Comparison of ENCODE assay signal across 19 cellular contexts in genomic region chr1:54811739-54812655, GRCh38. TPM values are rescaled to one million over a fixed set of nuclear protein-coding genes. Genes with fewer than 3 reads are reported as not detected.
A peak's percentile ranks its signal among the peaks of the same experiment; 100 is the strongest.
DNase-seq lines count a peak whose midpoint lies in the region; TF ChIP-seq lines count a peak whose summit lies in the region.
"Had no signal": no experiment of that assay in that cellular context is flagged by ENCODE, and none has a peak within 500 bp of the region (broad histone marks: within the 10 kb centered on the region; RNA-seq: fewer than 3 reads in every experiment).

No MANE protein-coding gene starts in this region.

- H3K4me2 ChIP-seq in H9 (ENCODE audit: insufficient read depth, insufficient read length, low read length) = no peak overlapping the region
- H3K4me2 ChIP-seq: KMS-11 had no signal

- no peak overlapping the region for H2BK5ac ChIP-seq in H9 (ENCODE audit: insufficient read length, low read length)

- H2BK12ac ChIP-seq in H9 (ENCODE audit: insufficient read length, low read depth, low read length) = no peak overlapping the region

- no peaks in the 10 kb centered on the region for H3K23me2 ChIP-seq in H9 (ENCODE audit: insufficient read length, low read depth, low read length, poor library complexity, severe bottlenecking)

- H3K9me3 Mint-ChIP-seq in H9 (no peaks in the 10 kb centered on the region), osteocyte (ENCODE audit: unreplicated experiment) (no peaks in the 10 kb centered on the region)
- H3K9me3 Mint-ChIP-seq: CD4-positive, alpha-beta T cell had no signal

- H3K9ac ChIP-seq in H9 (ENCODE audit: extremely low read depth, insufficient read length, low read length) = no peak overlapping the region
- H3K9ac ChIP-seq: KMS-11 had no signal

- H2AFZ ChIP-seq in H9 (ENCODE audit: low read length) = no peak overlapping the region

- H3K27me3 Mint-ChIP-seq in H9 (ENCODE audit: low read depth) (peaks cover 40% of the 10 kb centered on the region), osteocyte (ENCODE audit: unreplicated experiment) (peaks cover 6% of the 10 kb centered on the region)
- H3K27me3 Mint-ChIP-seq: B cell; CD4-positive, alpha-beta T cell had no signal

- no peak overlapping the region for H4K8ac ChIP-seq in H9 (replicated peaks; ENCODE audit: insufficient read length, low read depth, low read length)

- H3K27ac Mint-ChIP-seq in H9 (no peak overlapping the region), osteocyte (ENCODE audit: unreplicated experiment) (no peak overlapping the region)
- H3K27ac Mint-ChIP-seq: CD4-positive, alpha-beta T cell had no signal

- no peak overlapping the region for H2AK5ac ChIP-seq in H9 (ENCODE audit: insufficient read length, low read length)

- peaks cover 45 to 46% of the 10 kb centered on the region in 2 experiments for H3K4me1 Mint-ChIP-seq in H9
- peaks cover 7% of the 10 kb centered on the region for H3K4me1 Mint-ChIP-seq in osteocyte (ENCODE audit: unreplicated experiment)
- H3K4me1 Mint-ChIP-seq: B cell had no signal

- H3K36me3 Mint-ChIP-seq in H9 (ENCODE audit: insufficient read depth in 1 of 3, low read depth in 3 of 3) = no peaks in the 10 kb centered on the region
- no peaks in the 10 kb centered on the region for H3K36me3 Mint-ChIP-seq in osteocyte (ENCODE audit: unreplicated experiment)

- H2BK120ac ChIP-seq in H9 (ENCODE audit: low read depth, low read length, poor library complexity, severe bottlenecking) = no peak overlapping the region

- no peak overlapping the region for H4K5ac ChIP-seq in H9 (ENCODE audit: insufficient read length, low read depth, low read length)

- no peak overlapping the region for H2BK15ac ChIP-seq in H9 (ENCODE audit: low read depth, low read length)

- no peak overlapping the region for H3K4me3 Mint-ChIP-seq in H9
- no peak overlapping the region for H3K4me3 Mint-ChIP-seq in osteocyte (ENCODE audit: unreplicated experiment)
- H3K4me3 Mint-ChIP-seq: B cell; CD4-positive, alpha-beta T cell had no signal

- no peak overlapping the region for H3K4ac ChIP-seq in H9 (ENCODE audit: low read depth, low read length)

- no peaks in the 10 kb centered on the region for H3K27me3 ChIP-seq in H9 (ENCODE audit: insufficient read depth, low read length)

- H3K14ac ChIP-seq in H9 (ENCODE audit: insufficient read depth, low read length) = no peak overlapping the region

- H3K56ac ChIP-seq in H9 (ENCODE audit: insufficient read length, low read depth, low read length) = no peak overlapping the region

- H3K79me2 ChIP-seq in H9 (ENCODE audit: insufficient read depth, low read length) = no peaks in the 10 kb centered on the region

- H3K9me3 ChIP-seq in H9 (ENCODE audit: control insufficient read depth, low read depth, low read length) = no peaks in the 10 kb centered on the region

- H3T11ph ChIP-seq in H9 (ENCODE audit: low read length) = no peak overlapping the region

- peaks cover 6% of the 10 kb centered on the region; the same call in 1 of the 2 replicates for H3K4me1 ChIP-seq in H9 (ENCODE audit: insufficient read depth, low read length)

- no peaks in the 10 kb centered on the region for H4K20me1 ChIP-seq in H9 (ENCODE audit: control insufficient read depth, insufficient read depth, insufficient read length)

- no peak overlapping the region for H3K23ac ChIP-seq in H9 (ENCODE audit: insufficient read length, low read depth, low read length)

- no peak overlapping the region for H2BK20ac ChIP-seq in H9 (ENCODE audit: low read depth, low read length, poor library complexity, severe bottlenecking)

- WGBS in H9 (ENCODE audit: extremely low coverage, insufficient read length, low lambda C conversion rate) = no CpG with 5 or more reads among the region's 18 CpGs

- H3K27ac ChIP-seq in H9 (ENCODE audit: insufficient read length, low read depth, low read length) (no peak overlapping the region), substantia nigra (ENCODE audit: low read depth, low read length, poor library complexity, severe bottlenecking) (no peak overlapping the region)
- H3K27ac ChIP-seq: KMS-11 had no signal

- H3K18ac ChIP-seq in H9 (ENCODE audit: insufficient read length, low read depth, low read length) = no peak overlapping the region

- TF ChIP-seq CTCF in H9 (conservative IDR thresholded peaks at IDR 0.05) = no peak
- no peak for TF ChIP-seq CTCF in osteocyte (IDR thresholded peaks at IDR 0.05)

- H4K91ac ChIP-seq in H9 (ENCODE audit: insufficient read length, low read depth, low read length) = no peak overlapping the region

- DNase-seq in D341Med (ENCODE audit: low spot score) (peak; percentile 8), H9 (peak; percentile 24), ecto neural progenitor cell (ENCODE audit: low spot score) (peak; percentile 20), osteocyte (ENCODE audit: extremely low spot score, unreplicated experiment) (peak; percentile 82), substantia nigra (lab: John Stamatoyannopoulos, UW) (no peak), globus pallidus (ENCODE audit: low spot score) (no peak), foreskin melanocyte (no peak), glomerular visceral epithelial cell (ENCODE audit: extremely low spot score) (no peak)
- DNase-seq: CD4-positive, alpha-beta T cell; GF-D8; GOT3; NCI-H1092; NCI-H1694; NCI-H2107; NCI-H345; NCI-H748 treated with DMSO at 0.1 percent for 48 hours had no signal

- H3K79me1 ChIP-seq in H9 (ENCODE audit: insufficient read depth, low read depth, low read length, poor library complexity, severe bottlenecking) = no peaks in the 10 kb centered on the region

RNA-seq across cellular contexts. Expression of gene TTC22, which starts 10.9 kb away (rescaled TPM):
- total RNA-seq in H9 (2021) (0.55 and 0.59 TPM in 2 replicates), osteocyte (not detected in 2 replicates)
- total RNA-seq: Right ventricle myocardium inferior had no signal

RNA-seq across cellular contexts. Expression of gene PARS2, which starts 47.7 kb away (rescaled TPM):
- total RNA-seq in H9 (2021) = 10.2 and 10.6 TPM in 2 replicates
- 4.4 and 5.5 TPM in 2 replicates for total RNA-seq in osteocyte
- total RNA-seq: CD4-positive, alpha-beta T cell had no signal

Comparison
In these comparisons a context has a peak if more than half of its experiments do, and no peak if none do; other contexts are left out.
1. DNase-seq: peak in D341Med (single experiment), H9 (single experiment), ecto neural progenitor cell (single experiment) and osteocyte (single experiment); none in substantia nigra (0 of 49), globus pallidus (single experiment), foreskin melanocyte (single experiment) and glomerular visceral epithelial cell (single experiment).